In the genomic region with DNA sequence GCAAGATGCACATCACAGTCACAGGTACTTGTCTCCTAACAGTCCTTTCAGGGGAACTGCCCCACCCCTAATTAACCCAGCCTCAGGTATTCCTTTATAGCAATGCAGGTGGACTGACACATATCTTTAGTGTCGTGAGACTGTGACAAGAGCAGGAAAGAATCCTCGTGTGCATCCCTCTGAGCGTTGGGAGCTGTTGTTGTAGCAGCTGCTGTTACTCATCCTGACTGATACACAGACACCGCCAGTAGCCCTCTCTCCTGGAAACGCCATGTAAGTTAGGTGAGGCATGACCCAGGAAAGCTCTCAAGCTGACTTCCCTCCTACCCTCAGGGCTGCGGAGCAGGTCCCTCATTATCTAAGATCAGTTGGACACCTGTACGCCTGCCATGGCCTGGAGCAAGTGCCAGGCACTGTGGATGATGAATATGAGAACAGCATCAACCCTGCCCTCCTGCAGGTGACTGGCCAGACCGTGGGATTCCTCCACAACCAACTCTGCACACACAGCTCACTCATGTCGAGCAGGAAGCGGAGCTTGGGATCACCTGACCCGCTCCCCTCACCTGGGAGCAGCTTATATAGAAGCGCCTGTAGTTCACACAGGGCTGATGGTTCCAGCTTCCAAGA, we compare ENCODE assay signal across 1 cellular context.
TF ChIP-seq lines count a peak whose summit lies in the region.

No MANE protein-coding gene starts in this region.

TF ChIP-seq in H1, 55 proteins besides CTCF, POLR2A, EP300 and RAD21:
- TF ChIP-seq CEBPB (IDR thresholded peaks at IDR 0.05; ENCODE audit: low read depth, low read length), result no peak
